12 cellular contexts compared by ENCODE assay signal in the genomic region with DNA sequence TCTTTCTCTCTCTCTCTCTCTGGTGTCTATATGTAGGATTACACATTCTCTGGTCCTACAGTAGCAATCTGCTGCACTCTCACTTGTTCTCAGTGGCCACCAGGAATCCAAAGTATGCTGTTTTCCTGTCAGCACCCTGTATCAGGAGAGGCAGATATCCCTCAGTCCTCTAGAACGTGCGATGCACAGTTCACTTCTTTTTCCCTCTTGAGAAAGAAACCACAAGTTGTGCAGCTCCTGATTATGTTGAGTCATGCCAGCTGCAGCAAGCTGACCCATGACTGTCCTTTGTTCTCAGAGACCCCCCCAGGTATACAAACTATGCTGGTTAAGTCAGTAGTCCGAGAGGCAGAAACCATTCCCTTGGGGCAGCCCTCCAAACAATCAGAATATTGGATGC. TPM values are rescaled to one million over a fixed set of nuclear protein-coding genes. Genes with fewer than 3 reads are reported as not detected.
DNase-seq lines count a peak whose midpoint lies in the region; ATAC-seq and TF ChIP-seq lines count a peak whose summit lies in the region.
"Had no signal": no experiment of that assay in that cellular context is flagged by ENCODE, and none has a peak within 500 bp of the region (broad histone marks: within the 10 kb centered on the region; RNA-seq: fewer than 3 reads in every experiment).

No MANE protein-coding gene starts in this region.

- CTCF ChIA-PET in T-cell (lab: Charles Lee): no interaction called here

- H3K4me1 Mint-ChIP-seq in T-cell: no peaks in the 10 kb centered on the region

- H3K4me3 ChIP-seq in AG09309 (ENCODE audit: control insufficient read depth, low read depth, low read length): no peak overlapping the region

- no peak overlapping the region for H3K4me3 Mint-ChIP-seq in T-cell
- H3K4me3 Mint-ChIP-seq: type B pancreatic cell had no signal

- DNase-seq in AG09309 (ENCODE audit: low read depth) (peak; percentile 7), GF-D8 (lab: John Stamatoyannopoulos, UW) (peak; percentile 56), foreskin melanocyte (peak; percentile 13), T-helper 1 cell (no peak), T-cell (no peak)
- DNase-seq in activated CD8-positive, alpha-beta memory T cell treated with anti-CD3 and anti-CD28 coated beads, Interleukin-2, amount 50 U/mL, for 4 hours: no peak
- DNase-seq: activated naive CD4-positive, alpha-beta T cell treated with anti-CD3 and anti-CD28 coated beads, Interleukin-2, amount 50 U/mL, for 16 hours; hypothalamus; Kasumi-1 had no signal

- no peak overlapping the region for H3K27ac Mint-ChIP-seq in T-cell
- H3K27ac Mint-ChIP-seq: type B pancreatic cell had no signal

- ATAC-seq in SK-N-SH treated with all-trans-retinoic acid at 6 μM for 48 hours (peak; percentile 80), T-cell (replicated peaks in 1 of 4) (no peak), HG02571 (IDR thresholded peaks at IDR 0.05; ENCODE audit: unreplicated experiment) (no peak)

- H3K36me3 Mint-ChIP-seq in T-cell: peaks cover 7% of the 10 kb centered on the region

- peaks cover 7 to 9% of the 10 kb centered on the region in 2 donors for H3K27me3 Mint-ChIP-seq in T-cell
- H3K27me3 Mint-ChIP-seq: type B pancreatic cell had no signal

- POLR2A ChIA-PET in T-cell (lab: Charles Lee): interaction anchor here in 1 of 2 donors (0.5 to 0.6 kb wide), 2 partner anchors 91 to 1101 kb away, joined by 4 to 5 read pairs; no protein-coding TSS in a partner anchor

- TF ChIP-seq CTCF in AG09309 (IDR thresholded peaks at IDR 0.05; ENCODE audit: control insufficient read depth, insufficient read depth, low read depth, low read length, missing control alignments): no peak

- H3K9me3 Mint-ChIP-seq in T-cell: peaks cover 11 to 37% (median 19%) of the 10 kb centered on the region in 3 donors
- H3K9me3 Mint-ChIP-seq: type B pancreatic cell had no signal

TF ChIP-seq in SK-N-SH treated with all-trans-retinoic acid at 6 μM for 48 hours, 23 proteins besides CTCF, POLR2A, EP300 and RAD21:
- TF ChIP-seq ESRRG (CRISPR knock-in tag; IDR thresholded peaks at IDR 0.05): no peak
- peak; percentile 58; the same call in 1 of the 2 replicates for TF ChIP-seq PATZ1 (CRISPR knock-in tag; IDR thresholded peaks at IDR 0.05; ENCODE audit: borderline replicate concordance)
- no peak for TF ChIP-seq ZNF70 (CRISPR knock-in tag; IDR thresholded peaks at IDR 0.05)
- TF ChIP-seq TCF4 (CRISPR knock-in tag; IDR thresholded peaks at IDR 0.05; ENCODE audit: borderline replicate concordance): no peak

RNA-seq across cellular contexts. Expression of gene LANCL1, which starts 54.6 kb away (rescaled TPM):
- total RNA-seq in T-cell: 10 to 100 TPM; 25.5 to 30.1 (median 27.9) TPM

Comparison
In these comparisons a context has a peak if more than half of its experiments do, and no peak if none do; other contexts are left out.
1. DNase-seq: peak in AG09309 (single experiment), GF-D8 (single experiment) and foreskin melanocyte (single experiment); none in T-helper 1 cell (0 of 5), T-cell (0 of 34) and activated CD8-positive, alpha-beta memory T cell treated with anti-CD3 and anti-CD28 coated beads, Interleukin-2, amount 50 U/mL, for 4 hours (single experiment).